Comparison of ENCODE assay signal across 16 cellular contexts in the genomic region with DNA sequence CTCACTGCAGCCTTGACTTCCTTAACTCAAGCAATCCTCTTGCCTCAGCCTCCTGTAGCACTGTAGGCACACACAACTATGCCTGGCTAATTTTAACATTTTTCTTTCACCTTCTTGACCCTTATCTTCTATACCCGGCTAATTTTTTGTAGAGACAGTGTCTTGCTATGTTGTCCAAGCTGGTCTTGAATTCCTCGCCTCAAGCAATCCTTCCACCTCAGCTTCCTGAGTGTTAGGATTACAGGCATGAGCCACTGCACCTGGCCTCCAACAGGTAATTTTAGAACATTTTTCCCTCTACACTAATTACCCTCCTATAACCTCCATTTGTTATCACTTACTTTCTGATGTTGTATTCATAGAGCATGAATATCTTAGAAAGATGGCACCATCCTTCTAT.
DNase-seq lines count a peak whose midpoint lies in the region; ATAC-seq and TF ChIP-seq lines count a peak whose summit lies in the region.
"Had no signal": no experiment of that assay in that cellular context is flagged by ENCODE, and none has a peak within 500 bp of the region (broad histone marks: within the 10 kb centered on the region; RNA-seq: fewer than 3 reads in every experiment).

No MANE protein-coding gene starts in this region.

- H3K9me3 ChIP-seq in CD8-positive, alpha-beta T cell (ENCODE audit: low read length), result no peaks in the 10 kb centered on the region
- H3K9me3 ChIP-seq: Peyer's patch had no signal

- CTCF ChIA-PET in CD8-positive, alpha-beta T cell (lab: Charles Lee), result interaction anchor here (0.5 to 1.4 kb wide), 4 partner anchors 10 to 189 kb away, joined by 3 to 5 read pairs (median 4); no protein-coding TSS in a partner anchor

- H3K27me3 Mint-ChIP-seq in CD8-positive, alpha-beta T cell (ENCODE audit: low read depth), result no peaks in the 10 kb centered on the region
- no peaks in the 10 kb centered on the region for H3K27me3 Mint-ChIP-seq in activated T-helper 2 cell treated with anti-CD3 and anti-CD28 coated beads, Interferon-gamma antibody, Interleukin-2, Interleukin-4, amounts not matched to agents 10 μg/mL and 5 μg/mL and 100 μg/mL, durations not matched to agents 14 hours and 24 hours and 36 hours (ENCODE audit: low read depth)
- H3K27me3 Mint-ChIP-seq in stimulated activated memory B cell treated with anti-CD40 and anti-IgM and Interleukin-4, amounts not matched to agents 10 μg/mL and 1 μg/mL and 100 μg/mL, for 72 hours, result no peaks in the 10 kb centered on the region

- no peak overlapping the region for H3K4me3 ChIP-seq in CD8-positive, alpha-beta T cell (ENCODE audit: low read depth, low read length)
- H3K4me3 ChIP-seq: GM23248, Peyer's patch had no signal

- peaks cover 18% of the 10 kb centered on the region for H3K36me3 ChIP-seq in CD8-positive, alpha-beta T cell (ENCODE audit: insufficient read depth, low read length)

- peak overlapping the region; percentile 40 to 41 for H3K27ac Mint-ChIP-seq in activated naive CD4-positive, alpha-beta T cell treated with anti-CD3 and anti-CD28 coated beads, Interleukin-2, amount 50 U/mL, for 72 hours
- peak overlapping the region; percentile 84 for H3K27ac Mint-ChIP-seq in CD8-positive, alpha-beta T cell
- H3K27ac Mint-ChIP-seq in activated T-helper 2 cell treated with anti-CD3 and anti-CD28 coated beads, Interferon-gamma antibody, Interleukin-2, Interleukin-4, amounts not matched to agents 10 μg/mL and 5 μg/mL and 100 μg/mL, durations not matched to agents 14 hours and 24 hours and 36 hours, result peak overlapping the region; percentile 17
- H3K27ac Mint-ChIP-seq in stimulated activated memory B cell treated with anti-CD40 and anti-IgM and Interleukin-4, amounts not matched to agents 10 μg/mL and 1 μg/mL and 100 μg/mL, for 72 hours, result peak overlapping the region; percentile 52
- H3K27ac Mint-ChIP-seq: H9, HFFc6 had no signal

- H3K9me3 Mint-ChIP-seq in activated naive CD4-positive, alpha-beta T cell treated with anti-CD3 and anti-CD28 coated beads, Interleukin-2, amount 50 U/mL, for 72 hours, result no peaks in the 10 kb centered on the region
- H3K9me3 Mint-ChIP-seq in CD8-positive, alpha-beta T cell, result no peaks in the 10 kb centered on the region
- H3K9me3 Mint-ChIP-seq in activated T-helper 2 cell treated with anti-CD3 and anti-CD28 coated beads, Interferon-gamma antibody, Interleukin-2, Interleukin-4, amounts not matched to agents 10 μg/mL and 5 μg/mL and 100 μg/mL, durations not matched to agents 14 hours and 24 hours and 36 hours, result no peaks in the 10 kb centered on the region
- H3K9me3 Mint-ChIP-seq in stimulated activated memory B cell treated with anti-CD40 and anti-IgM and Interleukin-4, amounts not matched to agents 10 μg/mL and 1 μg/mL and 100 μg/mL, for 72 hours, result no peaks in the 10 kb centered on the region
- H3K9me3 Mint-ChIP-seq: H9, HFFc6 had no signal

- H3K36me3 Mint-ChIP-seq in activated naive CD4-positive, alpha-beta T cell treated with anti-CD3 and anti-CD28 coated beads, Interleukin-2, amount 50 U/mL, for 72 hours, result peaks cover 9 to 35% of the 10 kb centered on the region in 2 donors
- H3K36me3 Mint-ChIP-seq in CD8-positive, alpha-beta T cell, result peaks cover 67% of the 10 kb centered on the region
- H3K36me3 Mint-ChIP-seq in activated T-helper 2 cell treated with anti-CD3 and anti-CD28 coated beads, Interferon-gamma antibody, Interleukin-2, Interleukin-4, amounts not matched to agents 10 μg/mL and 5 μg/mL and 100 μg/mL, durations not matched to agents 14 hours and 24 hours and 36 hours (ENCODE audit: low read depth), result peaks cover 65% of the 10 kb centered on the region
- H3K36me3 Mint-ChIP-seq in stimulated activated memory B cell treated with anti-CD40 and anti-IgM and Interleukin-4, amounts not matched to agents 10 μg/mL and 1 μg/mL and 100 μg/mL, for 72 hours, result peaks cover 63% of the 10 kb centered on the region

- no peak for TF ChIP-seq CTCF in CD8-positive, alpha-beta T cell (IDR thresholded peaks at IDR 0.05)

- no peak for DNase-seq in activated naive CD4-positive, alpha-beta T cell treated with anti-CD3 and anti-CD28 coated beads, Interleukin-2, amount 50 U/mL, for 72 hours (ENCODE audit: low spot score in 2 of 2)
- DNase-seq in activated naive CD4-positive, alpha-beta T cell (lab: John Stamatoyannopoulos, UW), result no peak
- DNase-seq in CD8-positive, alpha-beta T cell, result no peak
- no peak for DNase-seq in activated T-helper 2 cell treated with anti-CD3 and anti-CD28 coated beads, Interferon-gamma antibody, Interleukin-2, Interleukin-4, amounts not matched to agents 10 μg/mL and 5 μg/mL and 100 μg/mL, durations not matched to agents 14 hours and 24 hours and 36 hours (ENCODE audit: low spot score)
- no peak for DNase-seq in stimulated activated CD4-positive, alpha-beta T cell treated with anti-CD3 and anti-CD28 coated beads, Interleukin-4, amount 100 ng/mL, for 1 hour
- DNase-seq: GM23248, H9, HFFc6, Kasumi-1, NCI-H1694, NCI-H2081 treated with DMSO at 0.1 percent for 48 hours, NCI-H2171 treated with DMSO at 0.1 percent for 48 hours, NCI-H526, Peyer's patch had no signal

- H3K4me3 Mint-ChIP-seq in CD8-positive, alpha-beta T cell, result no peak overlapping the region
- no peak overlapping the region for H3K4me3 Mint-ChIP-seq in activated T-helper 2 cell treated with anti-CD3 and anti-CD28 coated beads, Interferon-gamma antibody, Interleukin-2, Interleukin-4, amounts not matched to agents 10 μg/mL and 5 μg/mL and 100 μg/mL, durations not matched to agents 14 hours and 24 hours and 36 hours (ENCODE audit: low read depth)
- no peak overlapping the region for H3K4me3 Mint-ChIP-seq in stimulated activated memory B cell treated with anti-CD40 and anti-IgM and Interleukin-4, amounts not matched to agents 10 μg/mL and 1 μg/mL and 100 μg/mL, for 72 hours
- H3K4me3 Mint-ChIP-seq: H9, HFFc6 had no signal

- H3K27ac ChIP-seq in CD8-positive, alpha-beta T cell (ENCODE audit: low read depth, low read length), result no peak overlapping the region
- H3K27ac ChIP-seq: GM23248, Peyer's patch had no signal

- H3K4me1 Mint-ChIP-seq in CD8-positive, alpha-beta T cell (ENCODE audit: low read depth), result peaks cover 9% of the 10 kb centered on the region
- peaks cover 8% of the 10 kb centered on the region for H3K4me1 Mint-ChIP-seq in activated T-helper 2 cell treated with anti-CD3 and anti-CD28 coated beads, Interferon-gamma antibody, Interleukin-2, Interleukin-4, amounts not matched to agents 10 μg/mL and 5 μg/mL and 100 μg/mL, durations not matched to agents 14 hours and 24 hours and 36 hours (ENCODE audit: low read depth)
- H3K4me1 Mint-ChIP-seq in stimulated activated memory B cell treated with anti-CD40 and anti-IgM and Interleukin-4, amounts not matched to agents 10 μg/mL and 1 μg/mL and 100 μg/mL, for 72 hours, result no peaks in the 10 kb centered on the region
- H3K4me1 Mint-ChIP-seq: H9 had no signal

- intact Hi-C loops in CD8-positive, alpha-beta T cell (cut with DNase I, micrococcal nuclease), result no loop called here
- intact Hi-C loops in activated T-helper 2 cell treated with anti-CD3 and anti-CD28 coated beads, Interferon-gamma antibody, Interleukin-2, Interleukin-4, amounts not matched to agents 10 μg/mL and 5 μg/mL and 100 μg/mL, durations not matched to agents 14 hours and 24 hours and 36 hours (cut with micrococcal nuclease), result no loop called here

- no peaks in the 10 kb centered on the region for H3K27me3 ChIP-seq in CD8-positive, alpha-beta T cell (ENCODE audit: insufficient read depth, low read length)
- H3K27me3 ChIP-seq: Peyer's patch had no signal

- H3K4me1 ChIP-seq in CD8-positive, alpha-beta T cell (ENCODE audit: insufficient read depth, low read length), result peaks cover 9% of the 10 kb centered on the region
- H3K4me1 ChIP-seq: Peyer's patch had no signal

- POLR2A ChIA-PET in CD8-positive, alpha-beta T cell (lab: Charles Lee), result interaction anchor here (0.6 kb wide), 1 partner anchor 40 kb away, joined by 3 read pairs; no protein-coding TSS in a partner anchor

- ATAC-seq in activated naive CD4-positive, alpha-beta T cell treated with anti-CD3 and anti-CD28 coated beads, Interleukin-2, amount 50 U/mL, for 72 hours, result no peak
- ATAC-seq in CD8-positive, alpha-beta T cell, result no peak
- no peak for ATAC-seq in stimulated activated memory B cell treated with anti-CD40 and anti-IgM and Interleukin-4, amounts not matched to agents 10 μg/mL and 1 μg/mL and 100 μg/mL, for 72 hours
- no peak for ATAC-seq in HG03095 (IDR thresholded peaks at IDR 0.05; ENCODE audit: unreplicated experiment)

Comparison
In these comparisons a context has a peak if more than half of its experiments do, and no peak if none do; other contexts are left out.
1. H3K27ac Mint-ChIP-seq: peak in every context shown above with its lines; median percentile 84 in CD8-positive, alpha-beta T cell; 52 in stimulated activated memory B cell treated with anti-CD40 and anti-IgM and Interleukin-4, amounts not matched to agents 10 μg/mL and 1 μg/mL and 100 μg/mL, for 72 hours; 40 in activated naive CD4-positive, alpha-beta T cell treated with anti-CD3 and anti-CD28 coated beads, Interleukin-2, amount 50 U/mL, for 72 hours; 17 in activated T-helper 2 cell treated with anti-CD3 and anti-CD28 coated beads, Interferon-gamma antibody, Interleukin-2, Interleukin-4, amounts not matched to agents 10 μg/mL and 5 μg/mL and 100 μg/mL, durations not matched to agents 14 hours and 24 hours and 36 hours.